1 cellular context compared by ENCODE assay signal in genomic region chr2:186589733-186590537, GRCh38.
TF ChIP-seq lines count a peak whose summit lies in the region.

ITGAV (plus strand) TSS chr2:186590056; CDS start chr2:186590339, 283 bp downstream.

TF ChIP-seq in K562, 482 proteins besides CTCF, POLR2A, EP300 and RAD21 (continued from another document and continues in another):
- TF ChIP-seq ZNF407 (IDR thresholded peaks at IDR 0.05; ENCODE audit: low read depth) = no peak
- peak; percentile 87 for TF ChIP-seq ZEB2 (IDR thresholded peaks at IDR 0.05)
- no peak for TF ChIP-seq CC2D1A (IDR thresholded peaks at IDR 0.05)
- TF ChIP-seq NCOR1 (IDR thresholded peaks at IDR 0.05) = peak; percentile 19; the same call in 1 of the 2 replicates
- peak; percentile 93 for TF ChIP-seq SUPT5H (IDR thresholded peaks at IDR 0.05)
- peak; percentile 63 for TF ChIP-seq ZNF263 (CRISPR knock-in tag; IDR thresholded peaks at IDR 0.05; ENCODE audit: borderline replicate concordance)
- 0 out of 2 replicates have a peak, but pooled peaks have one; percentile 87 for TF ChIP-seq BRD4 (IDR thresholded peaks at IDR 0.05)
- TF ChIP-seq TRIM25 (IDR thresholded peaks at IDR 0.05; ENCODE audit: borderline replicate concordance) = no peak
- TF ChIP-seq E2F8 (IDR thresholded peaks at IDR 0.05; ENCODE audit: low read depth, partially characterized antibody) = peak; percentile 65
- peak; percentile 82 to 86 for TF ChIP-seq MAZ (CRISPR knock-in tag; conservative IDR thresholded peaks at IDR 0.05 in 1 of 2, IDR thresholded peaks at IDR 0.05 in 1 of 2)
- TF ChIP-seq CCAR2 (IDR thresholded peaks at IDR 0.05; ENCODE audit: low read depth, low read length) = no peak
- peak; percentile 62 for TF ChIP-seq FOXJ2 (tag; IDR thresholded peaks at IDR 0.05)
- TF ChIP-seq SMAD2 (IDR thresholded peaks at IDR 0.05; ENCODE audit: low read depth, low read length) = no peak
- peak; percentile 2 for TF ChIP-seq ZFP36 (IDR thresholded peaks at IDR 0.05; ENCODE audit: low read depth, low read length, partially characterized antibody)
- TF ChIP-seq ZNF609 (CRISPR knock-in tag; IDR thresholded peaks at IDR 0.05; ENCODE audit: borderline replicate concordance) = no peak
- TF ChIP-seq PRMT5 (CRISPR knock-in tag; IDR thresholded peaks at IDR 0.05) = no peak
- TF ChIP-seq ZNF518B (CRISPR knock-in tag; IDR thresholded peaks at IDR 0.05) = no peak
- no peak for TF ChIP-seq TFE3 (CRISPR knock-in tag; IDR thresholded peaks at IDR 0.05)
- no peak for TF ChIP-seq SMAD1 (IDR thresholded peaks at IDR 0.05; ENCODE audit: low read depth, low read length, partially characterized antibody)
- TF ChIP-seq SMARCB1 (IDR thresholded peaks at IDR 0.05; ENCODE audit: insufficient read length, low read depth) = no peak
- no peak for TF ChIP-seq HNRNPUL1 (IDR thresholded peaks at IDR 0.05; ENCODE audit: low read length)
- TF ChIP-seq CBX5 (IDR thresholded peaks at IDR 0.05; ENCODE audit: borderline replicate concordance, low read depth) = 0 out of 2 replicates have a peak, but pooled peaks have one; percentile 27
- 0 out of 2 replicates have a peak, but pooled peaks have one; percentile 68 for TF ChIP-seq ZNF282 (CRISPR knock-in tag; IDR thresholded peaks at IDR 0.05)
- TF ChIP-seq LCOR (CRISPR knock-in tag; IDR thresholded peaks at IDR 0.05) = no peak; the same call in 1 of the 2 replicates
- no peak for TF ChIP-seq ZBTB43 (CRISPR knock-in tag; IDR thresholded peaks at IDR 0.05)
